ENCODE assay signal across 27 cellular contexts in genomic region chr11:46837860-46838259, GRCh38.
"Had no signal": no experiment of that assay in that cellular context is flagged by ENCODE, and none has a peak within 500 bp of the region (broad histone marks: within the 10 kb centered on the region; RNA-seq: fewer than 3 reads in every experiment).

No MANE protein-coding gene starts in this region.

- H3K9me3 Mint-ChIP-seq: dendritic cell treated with granulocyte-macrophage colony-stimulating factor and Interleukin-4, amounts not matched to agents 40 ng/mL and 50 ng/mL, for 4 days; effector memory CD8-positive, alpha-beta T cell; endodermal cell; mesothelial cell of epicardium; naive B cell; naive thymus-derived CD8-positive, alpha-beta T cell had no signal

- H3K27me3 Mint-ChIP-seq: dendritic cell treated with granulocyte-macrophage colony-stimulating factor and Interleukin-4, amounts not matched to agents 40 ng/mL and 50 ng/mL, for 4 days; effector memory CD8-positive, alpha-beta T cell; naive B cell; naive thymus-derived CD8-positive, alpha-beta T cell had no signal

- H3K27ac Mint-ChIP-seq: dendritic cell treated with granulocyte-macrophage colony-stimulating factor and Interleukin-4, amounts not matched to agents 40 ng/mL and 50 ng/mL, for 4 days; effector memory CD8-positive, alpha-beta T cell; endodermal cell; mesothelial cell of epicardium; naive B cell; naive thymus-derived CD8-positive, alpha-beta T cell had no signal

- H3K36me3 ChIP-seq: gastrocnemius medialis, left lung, lower lobe of right lung had no signal

- DNase-seq: cortex of kidney; effector CD8-positive, alpha-beta T cell; effector memory CD8-positive, alpha-beta T cell; endodermal cell; esophagus squamous epithelium; foreskin fibroblast; foreskin melanocyte; gastrocnemius medialis; glutamatergic neuron; head of caudate nucleus; heart right ventricle; hippocampal formation; left cardiac atrium; left lung; left ventricle myocardium superior; lower lobe of right lung; mesenchymal stem cell; mucosa of descending colon; naive B cell; naive thymus-derived CD8-positive, alpha-beta T cell had no signal

- ATAC-seq: effector memory CD8-positive, alpha-beta T cell; esophagus mucosa; gastrocnemius medialis; heart right ventricle; left cardiac atrium; left lung; left ventricle myocardium superior; lower lobe of right lung; mucosa of descending colon; naive thymus-derived CD8-positive, alpha-beta T cell had no signal

- H3K4me3 ChIP-seq: esophagus squamous epithelium, gastrocnemius medialis, heart right ventricle, left lung, lower lobe of right lung, mucosa of descending colon had no signal

- H3K27ac ChIP-seq: epithelial cell of prostate, esophagus squamous epithelium, gastrocnemius medialis, heart right ventricle, left lung, lower lobe of right lung had no signal

- FAIRE-seq: endometrium, islet of Langerhans, keratinocyte had no signal

- H3K27me3 ChIP-seq: esophagus squamous epithelium, gastrocnemius medialis, heart right ventricle, left lung had no signal

- H3K9me3 ChIP-seq: esophagus squamous epithelium, gastrocnemius medialis, heart right ventricle, left lung, lower lobe of right lung, mucosa of descending colon had no signal

- H3K4me3 Mint-ChIP-seq: dendritic cell treated with granulocyte-macrophage colony-stimulating factor and Interleukin-4, amounts not matched to agents 40 ng/mL and 50 ng/mL, for 4 days; effector memory CD8-positive, alpha-beta T cell; endodermal cell; mesothelial cell of epicardium; naive B cell; naive thymus-derived CD8-positive, alpha-beta T cell had no signal
